ENCODE assay signal across 23 cellular contexts in the genomic region with DNA sequence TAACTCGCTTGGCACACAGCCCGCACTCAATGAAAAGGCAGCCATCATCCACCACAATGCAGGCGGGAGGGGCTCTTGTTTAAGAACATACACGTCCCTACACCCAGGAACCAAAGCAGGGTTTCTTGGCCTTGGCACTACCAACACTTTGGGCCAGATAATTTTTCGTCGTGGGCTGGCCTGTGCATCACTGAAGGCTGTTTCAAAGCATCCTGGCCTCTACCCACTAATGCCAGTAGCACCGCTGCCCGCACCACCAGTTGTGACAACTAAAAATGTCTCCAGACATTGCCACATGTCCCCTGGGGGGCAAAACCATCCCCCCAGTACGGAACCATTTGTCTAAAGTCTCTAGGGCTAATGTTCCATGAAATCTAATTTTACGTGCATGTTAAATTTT. TPM values are rescaled to one million over a fixed set of nuclear protein-coding genes. Genes with fewer than 3 reads are reported as not detected.
DNase-seq lines count a peak whose midpoint lies in the region; ATAC-seq and TF ChIP-seq lines count a peak whose summit lies in the region.
"Had no signal": no experiment of that assay in that cellular context is flagged by ENCODE, and none has a peak within 500 bp of the region (broad histone marks: within the 10 kb centered on the region; RNA-seq: fewer than 3 reads in every experiment).

No MANE protein-coding gene starts in this region.

- in situ Hi-C loops in G401 (cut with HindIII; ENCODE audit: low sequenced_read_pairs) = no loop called here

- no peaks in the 10 kb centered on the region for H3K9me3 ChIP-seq in A673 (ENCODE audit: low read depth, low read length, poor library complexity, severe bottlenecking)
- H3K9me3 ChIP-seq in CD4-positive, alpha-beta memory T cell (ENCODE audit: control insufficient read depth in 1 of 2, low read length in 2 of 2) = no peaks in the 10 kb centered on the region
- H3K9me3 ChIP-seq: left ventricle myocardium inferior had no signal

- intact Hi-C loops in A673 (cut with micrococcal nuclease; ENCODE audit: unreplicated experiment) = no loop called here
- intact Hi-C loops in CD4-positive, alpha-beta memory T cell (cut with micrococcal nuclease) = no loop called here
- intact Hi-C loops in activated B cell treated with CpG ODN at 0.5 μM for 24 hours (cut with micrococcal nuclease) = loop anchor here (5.0 kb wide), 1 partner anchor 271 kb away; no protein-coding TSS in a partner anchor

- peaks cover 31 to 65% (median 46%) of the 10 kb centered on the region in 4 donors for H3K4me1 Mint-ChIP-seq in CD4-positive, alpha-beta memory T cell
- H3K4me1 Mint-ChIP-seq in activated B cell treated with CpG ODN at 0.5 μM for 24 hours (peaks cover 84% of the 10 kb centered on the region), memory B cell (peaks cover 42% of the 10 kb centered on the region)

- POLR2A ChIA-PET in A673 (lab: Charles Lee; ENCODE audit: low non-redundant PET) = no interaction called here
- POLR2A ChIA-PET in CD4-positive, alpha-beta memory T cell (lab: Charles Lee; ENCODE audit: partially characterized antibody) = interaction anchor here (6.1 kb wide), 1 partner anchor 76 kb away, joined by 44 read pairs; a partner anchor contains a TSS
- POLR2A ChIA-PET in activated B cell treated with CpG ODN at 0.5 μM for 24 hours (lab: Charles Lee) = no interaction called here

- H3K27ac Mint-ChIP-seq in CD4-positive, alpha-beta memory T cell = peak overlapping the region in 5 of 7 donors; percentile 22 to 64 (median 42)
- peak overlapping the region; percentile 74 for H3K27ac Mint-ChIP-seq in activated B cell treated with CpG ODN at 0.5 μM for 24 hours
- peak overlapping the region; percentile 53 for H3K27ac Mint-ChIP-seq in memory B cell

- CTCF ChIA-PET in A673 (lab: Charles Lee) = no interaction called here
- CTCF ChIA-PET in CD4-positive, alpha-beta memory T cell (lab: Charles Lee; ENCODE audit: partially characterized antibody) = interaction anchor here (1.3 to 2.1 kb wide), 2 partner anchors 111 to 113 kb away, joined by 3 to 8 read pairs; no protein-coding TSS in a partner anchor
- CTCF ChIA-PET in activated B cell treated with CpG ODN at 0.5 μM for 24 hours (lab: Charles Lee) = no interaction called here

- ATAC-seq in activated B cell treated with CpG ODN at 0.5 μM for 24 hours (ENCODE audit: low read depth) (no peak), memory B cell (ENCODE audit: low read depth) (no peak), HG02588 (IDR thresholded peaks at IDR 0.05; ENCODE audit: unreplicated experiment) (no peak), GM19455 (IDR thresholded peaks at IDR 0.05; ENCODE audit: unreplicated experiment) (no peak)

- peaks cover 64% of the 10 kb centered on the region for H3K4me1 ChIP-seq in A673 (ENCODE audit: insufficient read depth, low read length, poor library complexity, severe bottlenecking)
- H3K4me1 ChIP-seq in CD4-positive, alpha-beta memory T cell (ENCODE audit: insufficient read depth, low read length) = peaks cover 53% of the 10 kb centered on the region

- no peaks in the 10 kb centered on the region for H3K27me3 ChIP-seq in A673 (replicated peaks; ENCODE audit: insufficient read depth, low read depth, low read length, poor library complexity)
- no peaks in the 10 kb centered on the region for H3K27me3 ChIP-seq in CD4-positive, alpha-beta memory T cell (ENCODE audit: insufficient read depth, low read length)

- BruUV-seq in A673 (replicated peaks; lab: Mats Ljungman, UMichigan) = no TSS peak

- H3K27ac ChIP-seq in A673 (ENCODE audit: low read depth, low read length, poor library complexity, severe bottlenecking) = peak overlapping the region; percentile 89
- no peak overlapping the region for H3K27ac ChIP-seq in CD4-positive, alpha-beta memory T cell (ENCODE audit: low read depth, low read length)

- TF ChIP-seq CTCF in A673 (conservative IDR thresholded peaks at IDR 0.05; ENCODE audit: low read depth, low read length) = no peak
- no peak for TF ChIP-seq CTCF in activated B cell treated with CpG ODN at 0.5 μM for 24 hours (IDR thresholded peaks at IDR 0.05)

- no peak overlapping the region for H3K4me3 Mint-ChIP-seq in CD4-positive, alpha-beta memory T cell
- peak overlapping the region; percentile 28 for H3K4me3 Mint-ChIP-seq in activated B cell treated with CpG ODN at 0.5 μM for 24 hours
- H3K4me3 Mint-ChIP-seq in memory B cell = no peak overlapping the region
- H3K4me3 Mint-ChIP-seq: immature natural killer cell had no signal

- H3K4me3 ChIP-seq in A673 (ENCODE audit: low read depth, low read length, poor library complexity, severe bottlenecking) = no peak overlapping the region
- H3K4me3 ChIP-seq in CD4-positive, alpha-beta memory T cell (ENCODE audit: low read length in 2 of 2) = no peak overlapping the region
- H3K4me3 ChIP-seq: left ventricle myocardium inferior had no signal

- no peaks in the 10 kb centered on the region for H3K27me3 Mint-ChIP-seq in CD4-positive, alpha-beta memory T cell
- H3K27me3 Mint-ChIP-seq in activated B cell treated with CpG ODN at 0.5 μM for 24 hours (no peaks in the 10 kb centered on the region), memory B cell (no peaks in the 10 kb centered on the region)

- no peaks in the 10 kb centered on the region for H3K9me3 Mint-ChIP-seq in CD4-positive, alpha-beta memory T cell
- H3K9me3 Mint-ChIP-seq in activated B cell treated with CpG ODN at 0.5 μM for 24 hours = no peaks in the 10 kb centered on the region
- H3K9me3 Mint-ChIP-seq in memory B cell = no peaks in the 10 kb centered on the region
- H3K9me3 Mint-ChIP-seq: immature natural killer cell had no signal

- H3K36me3 Mint-ChIP-seq in CD4-positive, alpha-beta memory T cell = peaks cover 19 to 26% of the 10 kb centered on the region in 2 donors
- H3K36me3 Mint-ChIP-seq in activated B cell treated with CpG ODN at 0.5 μM for 24 hours (ENCODE audit: low read depth) = peaks cover 29% of the 10 kb centered on the region
- peaks cover under 1% of the 10 kb centered on the region for H3K36me3 Mint-ChIP-seq in memory B cell

- H3K36me3 ChIP-seq in A673 (ENCODE audit: insufficient read depth, low read length, poor library complexity, severe bottlenecking) = peaks cover 36% of the 10 kb centered on the region
- peaks cover 7% of the 10 kb centered on the region for H3K36me3 ChIP-seq in CD4-positive, alpha-beta memory T cell (ENCODE audit: insufficient read depth, low read length)

- DNase-seq in A673 (ENCODE audit: low spot score) = no peak
- DNase-seq in CD4-positive, alpha-beta memory T cell = no peak
- no peak for DNase-seq in activated B cell treated with CpG ODN at 0.5 μM for 24 hours
- no peak for DNase-seq in memory B cell (ENCODE audit: low spot score in 2 of 2)
- no peak for DNase-seq in G401 (ENCODE audit: low spot score)
- no peak for DNase-seq in medulla oblongata (ENCODE audit: extremely low spot score)
- DNase-seq: activated CD4-positive, alpha-beta T cell treated with anti-CD3 and anti-CD28 coated beads, Interleukin-2, amount 50 U/mL, for 1 hour; activated gamma-delta T cell; central memory CD4-positive, alpha-beta T cell; DMS53; foreskin melanocyte; immature natural killer cell; KG1; left ventricle myocardium inferior; MV-4-11; NCI-H1694 treated with DMSO at 0.1 percent for 48 hours; NCI-H748 treated with DMSO at 0.1 percent for 48 hours; substantia nigra; SW 1271 had no signal

RNA-seq across cellular contexts. Expression of a gene that starts 13.0 kb away (rescaled TPM):
- 122 and 124 TPM in 2 replicates for total RNA-seq in A673 (2021)
- total RNA-seq in CD4-positive, alpha-beta memory T cell = 10 to 100 TPM; 22.8 to 24.8 TPM
- 10 to 100 TPM; 44.4 to 57.9 TPM for polyA plus RNA-seq in CD4-positive, alpha-beta memory T cell
- 26.2 and 37.5 TPM in 2 replicates for total RNA-seq in activated B cell treated with CpG ODN at 0.5 μM for 24 hours
- 24.9 and 51.4 TPM in 2 replicates for total RNA-seq in G401 (2014; rRNA removed; shearing (Covaris generic))

RNA-seq across cellular contexts. Expression of a gene that starts 48.2 kb away (rescaled TPM):
- not detected in 2 replicates for total RNA-seq in A673 (2021)
- not detected for total RNA-seq in CD4-positive, alpha-beta memory T cell
- not detected for polyA plus RNA-seq in CD4-positive, alpha-beta memory T cell
- not detected in 2 replicates for total RNA-seq in activated B cell treated with CpG ODN at 0.5 μM for 24 hours
- 42.6 and 51.1 TPM in 2 replicates for total RNA-seq in G401 (2014; rRNA removed; shearing (Covaris generic))
- total RNA-seq: dermis microvascular lymphatic vessel endothelial cell had no signal
- polyA plus RNA-seq: immature natural killer cell, neural cell had no signal

Comparison
In these comparisons a context has a peak if more than half of its experiments do, and no peak if none do; other contexts are left out.
1. RNA of a gene that starts 48.2 kb away (total RNA-seq): 42.6 to 51.1 TPM in G401; not detected in A673, not detected in CD4-positive, alpha-beta memory T cell and not detected in activated B cell treated with CpG ODN at 0.5 μM for 24 hours; every median in the first group is over 10 times any median in the second.
2. Peak in every context shown above with its lines, with median percentiles within 50 percentile points of each other: H3K27ac Mint-ChIP-seq.